Comparison of ENCODE assay signal across 8 cellular contexts in the genomic region with DNA sequence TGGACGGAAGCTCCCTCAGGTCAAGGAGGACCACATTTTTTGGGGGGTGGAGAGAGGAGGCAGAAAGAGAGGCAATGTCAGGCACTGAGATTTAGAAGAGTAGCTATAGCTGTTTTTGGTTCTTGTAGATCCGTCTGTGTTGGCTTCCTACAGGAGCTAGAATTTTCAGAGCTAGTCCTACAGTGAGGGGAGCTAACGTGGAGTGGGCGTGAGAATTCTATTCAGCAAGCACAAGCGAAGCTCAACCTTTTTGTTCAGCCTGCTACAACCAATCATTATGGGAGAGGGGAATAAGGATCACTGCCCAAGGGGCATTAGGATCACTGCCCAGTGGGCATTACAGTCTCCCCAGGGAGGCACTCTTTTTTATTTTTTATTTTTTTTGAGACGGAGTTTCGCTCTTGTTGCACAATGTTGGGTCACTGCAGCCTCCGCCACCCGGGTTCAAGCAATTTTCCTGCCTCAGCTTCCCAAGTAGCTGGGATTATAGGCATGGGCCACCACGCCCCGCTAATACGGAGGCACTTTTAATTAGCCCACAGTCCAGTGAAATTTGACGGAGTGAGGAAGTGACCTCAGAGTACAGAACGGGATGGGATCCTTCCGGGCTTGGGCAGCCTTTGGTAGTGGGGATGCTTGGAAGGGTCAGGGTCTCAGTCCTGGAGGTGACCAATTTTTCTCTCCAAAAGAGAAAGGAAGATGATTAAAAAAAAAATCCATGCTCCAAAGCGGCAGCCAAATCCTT. TPM values are rescaled to one million over a fixed set of nuclear protein-coding genes. Genes with fewer than 3 reads are reported as not detected.
A peak's percentile ranks its signal among the peaks of the same experiment; 100 is the strongest.
DNase-seq lines count a peak whose midpoint lies in the region; ATAC-seq, FAIRE-seq and TF ChIP-seq lines count a peak whose summit lies in the region.

No MANE protein-coding gene starts in this region.

- peaks cover 26% of the 10 kb centered on the region for H4K20me1 ChIP-seq in keratinocyte (ENCODE audit: control insufficient read depth, extremely low read depth, insufficient read depth, low read length)

- intact Hi-C loops in CD14-positive monocyte (cut with micrococcal nuclease) (loop anchor here in 1 of 2 donors (1.0 kb wide), 1 partner anchor 13 kb away; no protein-coding TSS in a partner anchor), stomach (cut with DNase I; ENCODE audit: low total_unique reads) (no loop called here)

- FAIRE-seq in keratinocyte (lab: Jason Lieb, UNC): no peak

- peak overlapping the region; percentile 42 for H2AFZ ChIP-seq in keratinocyte (ENCODE audit: control insufficient read depth, low read length)

- peak overlapping the region; percentile 98 for H3K4me3 ChIP-seq in Jurkat, Clone E6-1 (ENCODE audit: low read length)
- H3K4me3 ChIP-seq in astrocyte of the cerebellum (ENCODE audit: low read depth, low read length) (peak overlapping the region; percentile 93), keratinocyte (ENCODE audit: control insufficient read depth in 2 of 3, extremely low read depth in 1 of 3, insufficient read depth in 2 of 3, low read depth in 1 of 3, low read length in 3 of 3) (peak overlapping the region; percentile 70 to 91 (median 90)), stomach (peak overlapping the region; percentile 87 to 100 (median 93))

- peaks cover 32% of the 10 kb centered on the region for H3K4me1 ChIP-seq in keratinocyte (ENCODE audit: control insufficient read depth, extremely low read depth, insufficient read depth, low read length)
- peaks cover 33 to 47% (median 41%) of the 10 kb centered on the region in 4 donors for H3K4me1 ChIP-seq in stomach

- in situ Hi-C loops in astrocyte of the cerebellum (cut with HindIII; ENCODE audit: low sequenced_read_pairs): no loop called here

- 20 to 25% (median 23%) methylated on average over 16 of the region's 16 CpGs for WGBS in stomach, 5 donors

- H3K9me3 ChIP-seq in keratinocyte (ENCODE audit: control insufficient read depth, low read depth, low read length) (no peaks in the 10 kb centered on the region), stomach (no peaks in the 10 kb centered on the region)

- H3K79me2 ChIP-seq in keratinocyte (ENCODE audit: control insufficient read depth, insufficient read depth, low read length): peaks cover 56% of the 10 kb centered on the region

- H3K27ac ChIP-seq in keratinocyte (ENCODE audit: control insufficient read depth, insufficient read depth, low read length) (peak overlapping the region; percentile 71), stomach (peak overlapping the region; percentile 85 to 97 (median 97))

- peak overlapping the region; percentile 95 to 98 (median 97) for H3K27ac Mint-ChIP-seq in CD14-positive monocyte

- H3K27me3 ChIP-seq in keratinocyte (ENCODE audit: control insufficient read depth, extremely low read depth, insufficient read depth, low read length) (no peaks in the 10 kb centered on the region), stomach (no peaks in the 10 kb centered on the region)

- no peak for TF ChIP-seq CTCF in CD14-positive monocyte (IDR thresholded peaks at IDR 0.05)
- no peak for TF ChIP-seq CTCF in astrocyte of the cerebellum (IDR thresholded peaks at IDR 0.05; ENCODE audit: low read depth, low read length, missing control alignments)
- no peak for TF ChIP-seq CTCF in keratinocyte (optimal IDR thresholded peaks at IDR 0.05 in 1 of 3, IDR thresholded peaks at IDR 0.05 in 1 of 3, conservative IDR thresholded peaks at IDR 0.05 in 1 of 3; ENCODE audit: extremely low read depth in 1 of 3, insufficient read depth in 2 of 3, low read length in 3 of 3)
- no peak for TF ChIP-seq CTCF in stomach (IDR thresholded peaks at IDR 0.05)

- peak overlapping the region; percentile 89 for H3K9ac ChIP-seq in keratinocyte (ENCODE audit: control insufficient read depth, extremely low read depth, insufficient read depth, low read length)

- H3K4me2 ChIP-seq in keratinocyte (ENCODE audit: control insufficient read depth, extremely low read depth, insufficient read depth, low read depth, low read length): peak overlapping the region; percentile 84

- TF ChIP-seq EP300 in stomach (IDR thresholded peaks at IDR 0.05): no peak

- peaks cover 2 to 23% of the 10 kb centered on the region in 2 donors for H3K36me3 Mint-ChIP-seq in CD14-positive monocyte

- peaks cover 0 to 2% (median 1%) of the 10 kb centered on the region in 3 donors for H3K27me3 Mint-ChIP-seq in CD14-positive monocyte (ENCODE audit: low read depth in 3 of 3)

- peaks cover 42% of the 10 kb centered on the region for H3K4me1 Mint-ChIP-seq in CD14-positive monocyte

- TF ChIP-seq POLR2A in stomach (IDR thresholded peaks at IDR 0.05): no peak

- H3K9me3 Mint-ChIP-seq in CD14-positive monocyte: no peaks in the 10 kb centered on the region

- H3K36me3 ChIP-seq in keratinocyte (ENCODE audit: control insufficient read depth in 2 of 2, extremely low read depth in 1 of 2, insufficient read depth in 2 of 2, low read length in 2 of 2) (peaks cover 0 to 9% of the 10 kb centered on the region in 2 experiments), stomach (no peaks in the 10 kb centered on the region)

- no peaks in the 10 kb centered on the region for H3K9me1 ChIP-seq in keratinocyte (ENCODE audit: control insufficient read depth, extremely low read depth, insufficient read depth, low read length)

- no peak for ATAC-seq in GM18858 (IDR thresholded peaks at IDR 0.05; ENCODE audit: unreplicated experiment)
- no peak for ATAC-seq in GM19455 (IDR thresholded peaks at IDR 0.05; ENCODE audit: unreplicated experiment)
- ATAC-seq in GM18519 (IDR thresholded peaks at IDR 0.05; ENCODE audit: low FRiP score, unreplicated experiment): no peak

- dilution Hi-C loops in keratinocyte (cut with MboI; ENCODE audit: extremely low pct_ligation_motif_present, low sequenced_read_pairs): no loop called here

- DNase-seq in CD14-positive monocyte (ENCODE audit: low spot score) (no peak), astrocyte of the cerebellum (ENCODE audit: low read depth) (no peak), keratinocyte (ENCODE audit: low read depth, low spot score) (no peak), stomach (no peak)
- DNase-seq in Jurkat, Clone E6-1 (ENCODE audit: low read depth, low spot score): no peak

- peak overlapping the region; percentile 91 to 97 for H3K4me3 Mint-ChIP-seq in CD14-positive monocyte

RNA-seq across cellular contexts. Expression of a gene that starts 1.1 kb away (rescaled TPM):
- polyA plus RNA-seq in CD14-positive monocyte (10 to 100 TPM; 48.0 to 65.7 TPM), keratinocyte (17.9 to 23.6 TPM (median 22.5 TPM) in 3 replicates), stomach (10 to 100 TPM; 19.3 to 28.5 (median 25.1) TPM)
- 44.2 TPM for polyA plus RNA-seq in Jurkat, Clone E6-1 (2012; ENCODE audit: insufficient read depth, insufficient read length)
- polyA plus RNA-seq in keratinocyte (2011; ENCODE audit: low read depth): 28.7 TPM
- 19.9 and 27.6 TPM in 2 replicates for polyA plus RNA-seq in keratinocyte (2011; cell fraction: cytosol; rRNA removed)
- polyA plus RNA-seq in keratinocyte (2011; cell fraction: nucleus; rRNA removed): 39.0 and 40.5 TPM in 2 replicates
- polyA plus RNA-seq in keratinocyte (2012; ENCODE audit: low replicate concordance): 25.1 and 25.4 TPM in 2 replicates
- polyA minus RNA-seq in keratinocyte: 5.8 to 34.4 TPM (median 19.9 TPM) in 3 replicates
- polyA minus RNA-seq in keratinocyte (2011; cell fraction: cytosol; rRNA and poly(A)+ RNA removed): 13.6 TPM
- polyA minus RNA-seq in keratinocyte (2011; cell fraction: nucleus; rRNA and poly(A)+ RNA removed): 8.5 and 17.2 TPM in 2 replicates
- total RNA-seq in stomach: 10 to 100 TPM in 4 of 5 donors, 1 to 10 TPM in 1; 8.8 to 68.4 (median 39.0) TPM

RNA-seq across cellular contexts. Expression of a gene that starts 41.4 kb away (rescaled TPM):
- 1 to 10 TPM; 1.8 to 3.2 TPM for polyA plus RNA-seq in CD14-positive monocyte
- polyA plus RNA-seq in Jurkat, Clone E6-1 (2012; ENCODE audit: insufficient read depth, insufficient read length): 8.5 TPM
- polyA plus RNA-seq in keratinocyte: 15.1 to 17.2 TPM (median 17.1 TPM) in 3 replicates
- polyA plus RNA-seq in keratinocyte (2011; ENCODE audit: low read depth): 3.3 TPM
- polyA plus RNA-seq in keratinocyte (2011; cell fraction: cytosol; rRNA removed): 14.2 and 15.5 TPM in 2 replicates
- polyA plus RNA-seq in keratinocyte (2011; cell fraction: nucleus; rRNA removed): 36.0 and 44.7 TPM in 2 replicates
- polyA plus RNA-seq in keratinocyte (2012; ENCODE audit: low replicate concordance): 10.8 and 20.9 TPM in 2 replicates
- polyA minus RNA-seq in keratinocyte: 33.8 to 60.2 TPM (median 36.5 TPM) in 3 replicates
- polyA minus RNA-seq in keratinocyte (2011; cell fraction: cytosol; rRNA and poly(A)+ RNA removed): 26.3 TPM
- 21.2 and 32.6 TPM in 2 replicates for polyA minus RNA-seq in keratinocyte (2011; cell fraction: nucleus; rRNA and poly(A)+ RNA removed)
- total RNA-seq in stomach: 10 to 100 TPM; 26.6 to 50.4 (median 37.1) TPM
- 10 to 100 TPM in 1 of 3 donors, 1 to 10 TPM in 2; 6.3 to 15.1 (median 9.2) TPM for polyA plus RNA-seq in stomach
